36 cellular contexts compared by ENCODE assay signal in the genomic region with DNA sequence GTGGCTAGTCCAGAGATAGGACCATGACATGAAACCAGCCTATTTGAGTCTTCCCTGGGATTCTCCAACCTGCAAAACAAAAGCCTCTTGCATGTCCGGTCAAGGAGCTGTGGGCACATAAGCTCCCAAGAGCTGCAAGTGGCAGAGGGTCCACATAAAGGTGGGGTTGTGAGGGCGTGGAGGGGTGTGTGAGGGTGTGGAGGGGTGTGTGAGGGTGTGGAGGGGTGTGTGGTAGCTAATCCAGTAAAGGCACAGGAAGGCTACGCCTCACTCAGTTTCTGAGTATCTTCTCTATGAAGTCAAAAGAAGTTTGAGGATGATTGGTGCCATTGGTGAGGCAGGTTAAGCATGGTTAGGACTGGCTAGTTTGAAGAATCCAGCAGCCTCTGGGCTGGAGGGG.
"Had no signal": no experiment of that assay in that cellular context is flagged by ENCODE, and none has a peak within 500 bp of the region (broad histone marks: within the 10 kb centered on the region; RNA-seq: fewer than 3 reads in every experiment).

No MANE protein-coding gene starts in this region.

- H3K4me3 Mint-ChIP-seq: activated naive CD4-positive, alpha-beta T cell treated with anti-CD3 and anti-CD28 coated beads for 36 hours; activated naive CD4-positive, alpha-beta T cell treated with anti-CD3 and anti-CD28 coated beads, Interleukin-2, amount 50 U/mL, for 24 hours; activated naive CD8-positive, alpha-beta T cell; activated naive CD8-positive, alpha-beta T cell treated with anti-CD3 and anti-CD28 coated beads for 36 hours; activated naive CD8-positive, alpha-beta T cell treated with anti-CD3 and anti-CD28 coated beads, Interleukin-2, amount 10 ng/mL, durations not matched to agents 7 days and 5 days; activated naive CD8-positive, alpha-beta T cell treated with anti-CD3 and anti-CD28 coated beads, Interleukin-2, amount 50 U/mL, for 24 hours; activated T-cell treated with anti-CD3 and anti-CD28 coated beads, Interleukin-2, amount 50 U/mL, for 24 hours; activated T-cell treated with anti-CD3 and anti-CD28 coated beads, Interleukin-2, amount 50 U/mL, for 4 hours; activated T-cell treated with anti-CD3 and anti-CD28 coated beads, Interleukin-2, amount 50 U/mL, for 72 hours; activated T-helper 1 cell treated with anti-CD3 and anti-CD28 coated beads, Interleukin-12 subunit alpha, Interleukin-12 subunit beta, Interleukin-2, Interleukin-4 antibody, amounts not matched to agents 30 ng/mL and 10 ng/mL and 1 ng/mL, durations not matched to agents 14 hours and 24 hours and 36 hours; activated T-helper 17 cell treated with anti-CD3 and anti-CD28 coated beads, Interleukin-2, amount 50 U/mL, for 72 hours; brain; central memory CD8-positive, alpha-beta T cell had no signal

- H3K27me3 Mint-ChIP-seq: central memory CD8-positive, alpha-beta T cell had no signal

- H3K9me3 Mint-ChIP-seq: activated naive CD4-positive, alpha-beta T cell treated with anti-CD3 and anti-CD28 coated beads for 36 hours; activated naive CD4-positive, alpha-beta T cell treated with anti-CD3 and anti-CD28 coated beads, Interleukin-2, amount 50 U/mL, for 24 hours; activated naive CD4-positive, alpha-beta T cell treated with anti-CD3 and anti-CD28 coated beads, Interleukin-2, amount 50 U/mL, for 72 hours; activated naive CD8-positive, alpha-beta T cell treated with anti-CD3 and anti-CD28 coated beads for 36 hours; activated naive CD8-positive, alpha-beta T cell treated with anti-CD3 and anti-CD28 coated beads, Interleukin-2, amount 10 ng/mL, durations not matched to agents 7 days and 5 days; activated naive CD8-positive, alpha-beta T cell treated with anti-CD3 and anti-CD28 coated beads, Interleukin-2, amount 50 U/mL, for 24 hours; activated T-cell treated with anti-CD3 and anti-CD28 coated beads, Interleukin-2, amount 50 U/mL, for 24 hours; activated T-cell treated with anti-CD3 and anti-CD28 coated beads, Interleukin-2, amount 50 U/mL, for 4 hours; activated T-cell treated with anti-CD3 and anti-CD28 coated beads, Interleukin-2, amount 50 U/mL, for 72 hours; activated T-helper 1 cell treated with anti-CD3 and anti-CD28 coated beads, Interleukin-12 subunit alpha, Interleukin-12 subunit beta, Interleukin-2, Interleukin-4 antibody, amounts not matched to agents 30 ng/mL and 10 ng/mL and 1 ng/mL, durations not matched to agents 14 hours and 24 hours and 36 hours; activated T-helper 17 cell treated with anti-CD3 and anti-CD28 coated beads, Interleukin-2, amount 50 U/mL, for 72 hours; activated T-helper 2 cell treated with anti-CD3 and anti-CD28 coated beads, Interferon-gamma antibody, Interleukin-2, Interleukin-4, amounts not matched to agents 10 μg/mL and 5 μg/mL and 100 μg/mL, durations not matched to agents 14 hours and 24 hours and 36 hours; brain; central memory CD8-positive, alpha-beta T cell had no signal

- ATAC-seq: activated naive CD4-positive, alpha-beta T cell treated with anti-CD3 and anti-CD28 coated beads, Interleukin-2, amount 50 U/mL, for 72 hours; activated naive CD8-positive, alpha-beta T cell treated with anti-CD3 and anti-CD28 coated beads, Interleukin-2, amount 50 U/mL, for 24 hours; activated T-cell treated with anti-CD3 and anti-CD28 coated beads, Interleukin-2, amount 50 U/mL, for 4 hours; activated T-cell treated with anti-CD3 and anti-CD28 coated beads, Interleukin-2, amount 50 U/mL, for 72 hours; activated T-helper 17 cell treated with anti-CD3 and anti-CD28 coated beads, Interleukin-2, amount 50 U/mL, for 72 hours; body of pancreas had no signal

- H3K36me3 ChIP-seq: adrenal gland, ascending aorta, brain microvascular endothelial cell, breast epithelium, cardiac muscle cell had no signal

- H3K27me3 ChIP-seq: adrenal gland, ascending aorta, body of pancreas, brain microvascular endothelial cell, breast epithelium, cardiac muscle cell had no signal

- H3K4me3 ChIP-seq: adrenal gland, ascending aorta, body of pancreas, breast epithelium, cardiac muscle cell had no signal

- H3K36me3 Mint-ChIP-seq: activated naive CD4-positive, alpha-beta T cell treated with anti-CD3 and anti-CD28 coated beads, Interleukin-2, amount 50 U/mL, for 24 hours; activated naive CD4-positive, alpha-beta T cell treated with anti-CD3 and anti-CD28 coated beads, Interleukin-2, amount 50 U/mL, for 72 hours; activated naive CD8-positive, alpha-beta T cell; activated naive CD8-positive, alpha-beta T cell treated with anti-CD3 and anti-CD28 coated beads for 36 hours; activated naive CD8-positive, alpha-beta T cell treated with anti-CD3 and anti-CD28 coated beads, Interleukin-2, amount 10 ng/mL, durations not matched to agents 7 days and 5 days; brain had no signal

- H3K9me3 ChIP-seq: adrenal gland, ascending aorta, body of pancreas, breast epithelium had no signal

- H3K27ac ChIP-seq: adrenal gland, ascending aorta, body of pancreas, brain microvascular endothelial cell, breast epithelium, cardiac muscle cell had no signal

- H3K4me1 Mint-ChIP-seq: activated naive CD4-positive, alpha-beta T cell treated with anti-CD3 and anti-CD28 coated beads, Interleukin-2, amount 50 U/mL, for 24 hours; activated naive CD8-positive, alpha-beta T cell treated with anti-CD3 and anti-CD28 coated beads for 36 hours; activated naive CD8-positive, alpha-beta T cell treated with anti-CD3 and anti-CD28 coated beads, Interleukin-2, amount 50 U/mL, for 24 hours; activated T-helper 17 cell treated with anti-CD3 and anti-CD28 coated beads, Interleukin-2, amount 50 U/mL, for 72 hours; brain; central memory CD8-positive, alpha-beta T cell had no signal

- H3K4me1 ChIP-seq: adrenal gland, ascending aorta, breast epithelium had no signal

- H3K27ac Mint-ChIP-seq: activated naive CD4-positive, alpha-beta T cell treated with anti-CD3 and anti-CD28 coated beads for 36 hours; activated naive CD4-positive, alpha-beta T cell treated with anti-CD3 and anti-CD28 coated beads, Interleukin-2, amount 50 U/mL, for 24 hours; activated naive CD4-positive, alpha-beta T cell treated with anti-CD3 and anti-CD28 coated beads, Interleukin-2, amount 50 U/mL, for 72 hours; activated naive CD8-positive, alpha-beta T cell; activated naive CD8-positive, alpha-beta T cell treated with anti-CD3 and anti-CD28 coated beads for 36 hours; activated naive CD8-positive, alpha-beta T cell treated with anti-CD3 and anti-CD28 coated beads, Interleukin-2, amount 10 ng/mL, durations not matched to agents 7 days and 5 days; activated naive CD8-positive, alpha-beta T cell treated with anti-CD3 and anti-CD28 coated beads, Interleukin-2, amount 50 U/mL, for 24 hours; activated T-cell treated with anti-CD3 and anti-CD28 coated beads, Interleukin-2, amount 50 U/mL, for 24 hours; activated T-cell treated with anti-CD3 and anti-CD28 coated beads, Interleukin-2, amount 50 U/mL, for 72 hours; activated T-helper 1 cell treated with anti-CD3 and anti-CD28 coated beads, Interleukin-12 subunit alpha, Interleukin-12 subunit beta, Interleukin-2, Interleukin-4 antibody, amounts not matched to agents 30 ng/mL and 10 ng/mL and 1 ng/mL, durations not matched to agents 14 hours and 24 hours and 36 hours; activated T-helper 17 cell treated with anti-CD3 and anti-CD28 coated beads, Interleukin-2, amount 50 U/mL, for 72 hours; activated T-helper 2 cell treated with anti-CD3 and anti-CD28 coated beads, Interferon-gamma antibody, Interleukin-2, Interleukin-4, amounts not matched to agents 10 μg/mL and 5 μg/mL and 100 μg/mL, durations not matched to agents 14 hours and 24 hours and 36 hours had no signal

- DNase-seq: activated effector memory CD4-positive, alpha-beta T cell treated with anti-CD3 and anti-CD28 coated beads, Interleukin-2, amount 50 U/mL, for 16 hours; activated effector memory CD4-positive, alpha-beta T cell treated with Interleukin-2 at 50 U/mL for 16 hours; activated gamma-delta T cell; activated gamma-delta T cell treated with Interleukin-2 at 50 U/mL for 16 hours; activated naive CD4-positive, alpha-beta T cell; activated naive CD4-positive, alpha-beta T cell treated with anti-CD3 and anti-CD28 coated beads for 36 hours; activated naive CD4-positive, alpha-beta T cell treated with anti-CD3 and anti-CD28 coated beads, Interleukin-2, amount 50 U/mL, for 16 hours; activated naive CD4-positive, alpha-beta T cell treated with Interleukin-2 at 50 U/mL for 16 hours; activated naive CD8-positive, alpha-beta T cell treated with anti-CD3 and anti-CD28 coated beads for 36 hours; activated naive CD8-positive, alpha-beta T cell treated with anti-CD3 and anti-CD28 coated beads, Interleukin-2, amount 10 ng/mL, durations not matched to agents 7 days and 5 days; activated naive CD8-positive, alpha-beta T cell treated with anti-CD3 and anti-CD28 coated beads, Interleukin-2, amount 50 U/mL, for 24 hours; activated T-cell treated with anti-CD3 and anti-CD28 coated beads, Interleukin-2, amount 50 U/mL, for 1 hour; activated T-cell treated with anti-CD3 and anti-CD28 coated beads, Interleukin-2, amount 50 U/mL, for 24 hours; activated T-cell treated with anti-CD3 and anti-CD28 coated beads, Interleukin-2, amount 50 U/mL, for 4 hours; activated T-cell treated with anti-CD3 and anti-CD28 coated beads, Interleukin-2, amount 50 U/mL, for 48 hours; activated T-cell treated with anti-CD3 and anti-CD28 coated beads, Interleukin-2, amount 50 U/mL, for 72 hours; adrenal gland; amniotic stem cell; aorta; brain microvascular endothelial cell; central memory CD4-positive, alpha-beta T cell; cerebellar nuclear complex had no signal

- FAIRE-seq: astrocyte, bronchial epithelial cell had no signal
